In the genomic region with DNA sequence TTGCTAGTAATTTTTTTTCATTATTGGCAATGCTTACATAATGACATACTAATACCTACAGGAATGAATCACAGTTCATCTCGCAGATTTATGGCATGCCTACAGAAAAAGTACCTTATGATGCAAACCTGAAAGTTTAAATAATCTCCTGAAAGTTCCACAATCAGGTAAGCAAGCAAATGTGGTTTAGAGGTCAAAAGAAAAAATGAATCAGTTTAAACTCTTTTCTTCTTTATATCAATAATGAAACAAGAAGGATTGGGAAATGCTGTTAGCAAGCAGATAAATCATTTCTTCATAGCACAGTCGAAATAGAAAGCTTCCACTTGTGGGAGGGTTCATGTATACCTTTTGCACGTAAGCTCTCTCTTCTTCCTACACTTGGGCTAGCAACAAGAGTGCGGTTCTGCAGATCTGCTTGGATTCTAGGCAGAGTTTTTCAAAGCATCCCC, we compare ENCODE assay signal across 9 cellular contexts. TPM values are rescaled to one million over a fixed set of nuclear protein-coding genes. Genes with fewer than 3 reads are reported as not detected.
DNase-seq lines count a peak whose midpoint lies in the region; ATAC-seq and TF ChIP-seq lines count a peak whose summit lies in the region.
"Had no signal": no experiment of that assay in that cellular context is flagged by ENCODE, and none has a peak within 500 bp of the region (broad histone marks: within the 10 kb centered on the region; RNA-seq: fewer than 3 reads in every experiment).

No MANE protein-coding gene starts in this region.

- peak overlapping the region; percentile 92 for H3K27ac Mint-ChIP-seq in activated T-cell treated with anti-CD3 and anti-CD28 coated beads, Interleukin-2, amount 50 U/mL, for 24 hours
- H3K27ac Mint-ChIP-seq: WTC11 had no signal

- no peak overlapping the region for H3K4me2 ChIP-seq in neuronal stem cell (ENCODE audit: insufficient read depth, low read length, poor library complexity, severe bottlenecking)

- no peaks in the 10 kb centered on the region for H3K9me3 ChIP-seq in sigmoid colon
- H3K9me3 ChIP-seq in neuronal stem cell (replicated peaks in 1 of 2; ENCODE audit: control insufficient read depth in 2 of 2, insufficient read depth in 1 of 2, low read depth in 1 of 2, low read length in 2 of 2): no peaks in the 10 kb centered on the region

- DNase-seq in activated T-cell treated with anti-CD3 and anti-CD28 coated beads, Interleukin-2, amount 50 U/mL, for 24 hours: no peak
- DNase-seq in activated T-cell treated with anti-CD3 and anti-CD28 coated beads for 4 hours: no peak
- DNase-seq in sigmoid colon: no peak
- DNase-seq in NCI-H446 (lab: John Stamatoyannopoulos, UW): no peak
- no peak for DNase-seq in neuronal stem cell (ENCODE audit: low spot score)
- no peak for DNase-seq in KBM-7

- TF ChIP-seq CTCF in sigmoid colon (IDR thresholded peaks at IDR 0.05): no peak

- H3K23ac ChIP-seq in neuronal stem cell (ENCODE audit: low read depth, low read length, poor library complexity): no peak overlapping the region

- no peak overlapping the region for H3K4me3 ChIP-seq in sigmoid colon
- H3K4me3 ChIP-seq in neuronal stem cell (ENCODE audit: low read length in 2 of 2): no peak overlapping the region

- in situ Hi-C loops in KBM-7 (cut with MboI; ENCODE audit: low pct_unique_long_range_greater_than_20kb, low sequenced_read_pairs): no loop called here

- no peaks in the 10 kb centered on the region for H3K27me3 ChIP-seq in sigmoid colon
- H3K27me3 ChIP-seq in neuronal stem cell (ENCODE audit: control insufficient read depth in 3 of 3, insufficient read depth in 3 of 3, low read depth in 1 of 3, low read length in 3 of 3): no peaks in the 10 kb centered on the region

- no peak overlapping the region for H2BK5ac ChIP-seq in neuronal stem cell (ENCODE audit: low read length)

- H3K27ac ChIP-seq in sigmoid colon (peak overlapping the region in 3 of 4 donors; percentile 78 to 86 (median 84)), neuronal stem cell (replicated peaks; ENCODE audit: low read length) (no peak overlapping the region)

- no peaks in the 10 kb centered on the region for H3K27me3 Mint-ChIP-seq in activated T-cell treated with anti-CD3 and anti-CD28 coated beads, Interleukin-2, amount 50 U/mL, for 24 hours

- H3K79me1 ChIP-seq in neuronal stem cell (ENCODE audit: low read depth, low read length): no peaks in the 10 kb centered on the region

- no peak overlapping the region for H3K4ac ChIP-seq in neuronal stem cell (ENCODE audit: low read length)

- ATAC-seq in GM21825 (IDR thresholded peaks at IDR 0.05; ENCODE audit: unreplicated experiment): peak; percentile 76
- peak; percentile 89 for ATAC-seq in HG03457 (IDR thresholded peaks at IDR 0.05; ENCODE audit: unreplicated experiment)
- ATAC-seq: WTC11 had no signal

- H2AFZ ChIP-seq in neuronal stem cell (ENCODE audit: low read length): no peak overlapping the region

- no peak for TF ChIP-seq EP300 in sigmoid colon (IDR thresholded peaks at IDR 0.05)

- TF ChIP-seq POLR2A in sigmoid colon (IDR thresholded peaks at IDR 0.05): no peak

- H3K9ac ChIP-seq in neuronal stem cell (ENCODE audit: low read depth, low read length, poor library complexity): no peak overlapping the region

- WGBS in sigmoid colon, 2 donors: 72 to 73% methylated on average over 4 of the region's 4 CpGs
- no CpG with 5 or more reads among the region's 4 CpGs for WGBS in neuronal stem cell (ENCODE audit: extremely low coverage in 2 of 2, insufficient read length in 2 of 2, insufficient replicate concordance in 1 of 2), 2 donors

- intact Hi-C loops in sigmoid colon (cut with DNase I): loop anchor here (5.0 to 10.0 kb wide), 6 partner anchors 261 to 1964 kb away; no protein-coding TSS in a partner anchor

- no peak overlapping the region for H3K18ac ChIP-seq in neuronal stem cell (ENCODE audit: low read length)

- H4K91ac ChIP-seq in neuronal stem cell (ENCODE audit: low read depth, low read length, poor library complexity): no peak overlapping the region

- no peak overlapping the region for H2BK15ac ChIP-seq in neuronal stem cell (ENCODE audit: low read length)

- H3K4me1 ChIP-seq in sigmoid colon: peaks cover 2 to 56% (median 35%) of the 10 kb centered on the region in 4 donors
- H3K4me1 ChIP-seq in neuronal stem cell (ENCODE audit: control insufficient read depth in 2 of 2, insufficient read depth in 1 of 2, low read depth in 1 of 2, low read length in 2 of 2): no peaks in the 10 kb centered on the region

- H2BK12ac ChIP-seq in neuronal stem cell (ENCODE audit: low read length): no peak overlapping the region

- H4K8ac ChIP-seq in neuronal stem cell (ENCODE audit: low read depth, low read length): no peak overlapping the region

- no peak overlapping the region for H2BK120ac ChIP-seq in neuronal stem cell (ENCODE audit: low read depth, low read length)

- H2AK5ac ChIP-seq in neuronal stem cell (ENCODE audit: low read depth, low read length): no peak overlapping the region

- no peak overlapping the region for H3K14ac ChIP-seq in neuronal stem cell (ENCODE audit: low read length)

- no peaks in the 10 kb centered on the region for H3K9me3 Mint-ChIP-seq in activated T-cell treated with anti-CD3 and anti-CD28 coated beads, Interleukin-2, amount 50 U/mL, for 24 hours

- peak overlapping the region; percentile 48 for H3K4me3 Mint-ChIP-seq in activated T-cell treated with anti-CD3 and anti-CD28 coated beads, Interleukin-2, amount 50 U/mL, for 24 hours
- H3K4me3 Mint-ChIP-seq: WTC11 had no signal

- H3K36me3 ChIP-seq in sigmoid colon (no peaks in the 10 kb centered on the region), neuronal stem cell (replicated peaks in 1 of 2; ENCODE audit: control insufficient read depth in 2 of 2, insufficient read depth in 2 of 2, low read length in 2 of 2) (no peaks in the 10 kb centered on the region)

- peaks cover 54% of the 10 kb centered on the region for H3K4me1 Mint-ChIP-seq in activated T-cell treated with anti-CD3 and anti-CD28 coated beads, Interleukin-2, amount 50 U/mL, for 24 hours (ENCODE audit: low read depth)

- H3K36me3 Mint-ChIP-seq in activated T-cell treated with anti-CD3 and anti-CD28 coated beads, Interleukin-2, amount 50 U/mL, for 24 hours (ENCODE audit: low read depth): peaks cover 4% of the 10 kb centered on the region

RNA-seq across cellular contexts. Expression of a gene that starts 53.7 kb away (rescaled TPM):
- total RNA-seq in sigmoid colon: 10 to 100 TPM; 74.4 to 96.7 (median 78.4) TPM
- polyA plus RNA-seq in sigmoid colon: 10 to 100 TPM; 65.5 to 95.7 (median 86.2) TPM
- 128 TPM for polyA plus RNA-seq in neuronal stem cell (2013, experiment 1 of 2)
- polyA plus RNA-seq in neuronal stem cell (2013, experiment 2 of 2): 133 TPM
